Comparison of ENCODE assay signal across 8 cellular contexts in genomic region chr1:205141236-205142104, GRCh38. TPM values are rescaled to one million over a fixed set of nuclear protein-coding genes. Genes with fewer than 3 reads are reported as not detected.
A peak's percentile ranks its signal among the peaks of the same experiment; 100 is the strongest.
DNase-seq lines count a peak whose midpoint lies in the region; ATAC-seq and TF ChIP-seq lines count a peak whose summit lies in the region.

No MANE protein-coding gene starts in this region.

- H3K9me3 ChIP-seq in A673 (ENCODE audit: low read depth, low read length, poor library complexity, severe bottlenecking): no peaks in the 10 kb centered on the region

- DNase-seq in A673 (ENCODE audit: low spot score) (peak; percentile 82), GM19238 (ENCODE audit: insufficient read length, low spot score) (peak; percentile 57), NCI-H1436 (lab: John Stamatoyannopoulos, UW) (peak; percentile 76), T follicular helper cell (ENCODE audit: low read depth) (peak; percentile 54), amniotic epithelial cell (ENCODE audit: low read depth) (peak; percentile 80), left ventricle myocardium superior (peak; percentile 53), retinal pigment epithelial cell (ENCODE audit: low read depth) (no peak)

- intact Hi-C loops in A673 (cut with micrococcal nuclease; ENCODE audit: unreplicated experiment): loop anchor here (5.0 kb wide), 1 partner anchor 154 kb away; no protein-coding TSS in a partner anchor
- intact Hi-C loops in left ventricle myocardium superior (cut with micrococcal nuclease): no loop called here

- TF ChIP-seq CTCF in A673 (conservative IDR thresholded peaks at IDR 0.05; ENCODE audit: low read depth, low read length) (peak; percentile 86), retinal pigment epithelial cell (conservative IDR thresholded peaks at IDR 0.05; ENCODE audit: low read depth, low read length) (peak; percentile 82)

- H3K4me3 ChIP-seq in A673 (ENCODE audit: low read depth, low read length, poor library complexity, severe bottlenecking) (no peak overlapping the region), retinal pigment epithelial cell (ENCODE audit: low read length) (no peak overlapping the region)

- ATAC-seq in left ventricle myocardium superior (peak; percentile 86), GM18907 (IDR thresholded peaks at IDR 0.05; ENCODE audit: unreplicated experiment) (no peak)

- POLR2A ChIA-PET in A673 (lab: Charles Lee; ENCODE audit: low non-redundant PET): no interaction called here

- BruUV-seq in A673 (replicated peaks; lab: Mats Ljungman, UMichigan): no TSS peak

- no peaks in the 10 kb centered on the region for H3K36me3 ChIP-seq in A673 (ENCODE audit: insufficient read depth, low read length, poor library complexity, severe bottlenecking)

- no peaks in the 10 kb centered on the region for H3K4me1 ChIP-seq in A673 (ENCODE audit: insufficient read depth, low read length, poor library complexity, severe bottlenecking)

- CTCF ChIA-PET in A673 (lab: Charles Lee): interaction anchor here (0.5 to 1.5 kb wide), 11 partner anchors 15 to 980 kb away, joined by 3 to 15 read pairs (median 3); partner anchors contain the start of gene RBBP5

- no peak overlapping the region for H3K27ac ChIP-seq in A673 (ENCODE audit: low read depth, low read length, poor library complexity, severe bottlenecking)

- H3K27me3 ChIP-seq in A673 (replicated peaks; ENCODE audit: insufficient read depth, low read depth, low read length, poor library complexity): no peaks in the 10 kb centered on the region

RNA-seq across cellular contexts. Expression of gene RBBP5, which starts 19.7 kb away (rescaled TPM):
- total RNA-seq in A673 (2021) (24.4 and 32.0 TPM in 2 replicates), left ventricle myocardium superior (10.9 TPM)

RNA-seq across cellular contexts. Expression of gene TMEM81, which starts 57.2 kb away (rescaled TPM):
- total RNA-seq in A673 (2021) (5.4 and 5.9 TPM in 2 replicates), left ventricle myocardium superior (3.7 TPM)
